ENCODE assay signal across 1 cellular context in genomic region chr19:44847144-44848035, GRCh38.
TF ChIP-seq lines count a peak whose summit lies in the region.

No MANE protein-coding gene starts in this region.

TF ChIP-seq in K562, 482 proteins besides CTCF, POLR2A, EP300 and RAD21 (continued from another document and continues in another):
- TF ChIP-seq ZBTB12 (CRISPR knock-in tag; IDR thresholded peaks at IDR 0.05) (no peak), RBM25 (IDR thresholded peaks at IDR 0.05; ENCODE audit: low read depth, low read length, severe bottlenecking) (no peak), ZNF592 (IDR thresholded peaks at IDR 0.05) (no peak), SAFB2 (IDR thresholded peaks at IDR 0.05; ENCODE audit: borderline replicate concordance, low read depth, low read length, severe bottlenecking) (no peak), ZNF57 (CRISPR knock-in tag; IDR thresholded peaks at IDR 0.05) (no peak), CHD4 (IDR thresholded peaks at IDR 0.05; ENCODE audit: insufficient read depth, insufficient replicate concordance, low read depth, low read length, poor library complexity, severe bottlenecking) (peak; percentile 36), ZNF197 (CRISPR knock-in tag; IDR thresholded peaks at IDR 0.05; ENCODE audit: low read depth) (no peak), DNMT1 (IDR thresholded peaks at IDR 0.05) (no peak), CHD1 (IDR thresholded peaks at IDR 0.05; ENCODE audit: low read length) (no peak), MCM7 (IDR thresholded peaks at IDR 0.05) (no peak), MAX (CRISPR knock-in tag; IDR thresholded peaks at IDR 0.05) (0 out of 2 replicates have a peak, but pooled peaks have one; percentile 4), POLR3A (IDR thresholded peaks at IDR 0.05; ENCODE audit: borderline replicate concordance, extremely low read depth, insufficient read depth, insufficient read length) (no peak), MEF2D (tag; conservative IDR thresholded peaks at IDR 0.05; ENCODE audit: low read depth) (no peak), HOXB6 (CRISPR knock-in tag; IDR thresholded peaks at IDR 0.05; ENCODE audit: borderline replicate concordance) (no peak), MLLT1 (IDR thresholded peaks at IDR 0.05) (no peak), E2F1 (CRISPR knock-in tag; IDR thresholded peaks at IDR 0.05) (no peak), GABPB1 (CRISPR knock-in tag; IDR thresholded peaks at IDR 0.05) (0 out of 2 replicates have a peak, but pooled peaks have one; percentile 64), REST (CRISPR knock-in tag; IDR thresholded peaks at IDR 0.05; ENCODE audit: low read depth) (no peak), DLX4 (CRISPR knock-in tag; IDR thresholded peaks at IDR 0.05) (no peak), STAT5A (IDR thresholded peaks at IDR 0.05; ENCODE audit: borderline replicate concordance, low read length) (no peak), THRAP3 (IDR thresholded peaks at IDR 0.05; ENCODE audit: borderline replicate concordance) (no peak), E2F5 (CRISPR knock-in tag; IDR thresholded peaks at IDR 0.05) (no peak), SNRNP70 (optimal IDR thresholded peaks at IDR 0.05; ENCODE audit: low read depth, low read length) (no peak), SOX6 (IDR thresholded peaks at IDR 0.05) (0 out of 2 replicates have a peak, but pooled peaks have one; percentile 15), CEBPB (tag; IDR thresholded peaks at IDR 0.05) (no peak), UBTF (IDR thresholded peaks at IDR 0.05; ENCODE audit: borderline replicate concordance in 1 of 2, low read depth in 2 of 2, low read length in 2 of 2) (peak; percentile 12 to 29; a peak in 1 of 4 replicates), RBFOX2 (IDR thresholded peaks at IDR 0.05; ENCODE audit: low read depth, low read length) (peak; percentile 68), KLF13 (tag; IDR thresholded peaks at IDR 0.05; ENCODE audit: borderline replicate concordance, low read depth) (no peak), ETV6 (IDR thresholded peaks at IDR 0.05; ENCODE audit: borderline replicate concordance in 1 of 2, low read depth in 2 of 2, low read length in 1 of 2) (no peak), ETV6 (CRISPR knock-in tag; IDR thresholded peaks at IDR 0.05; ENCODE audit: borderline replicate concordance) (no peak), MYC (IDR thresholded peaks at IDR 0.05; ENCODE audit: low read depth, low read length) (no peak), MYC (CRISPR knock-in tag; IDR thresholded peaks at IDR 0.05; ENCODE audit: borderline replicate concordance, low read depth) (no peak), THRB (CRISPR knock-in tag; conservative IDR thresholded peaks at IDR 0.05) (no peak), CC2D1A (IDR thresholded peaks at IDR 0.05) (no peak; the same call in 1 of the 2 replicates), STAT6 (CRISPR knock-in tag; IDR thresholded peaks at IDR 0.05) (no peak), USF1 (CRISPR knock-in tag; IDR thresholded peaks at IDR 0.05) (no peak), XRCC5 (IDR thresholded peaks at IDR 0.05; ENCODE audit: low read depth, low read length) (no peak), SRSF1 (IDR thresholded peaks at IDR 0.05; ENCODE audit: low read depth, low read length) (no peak)
